ENCODE assay signal across 20 cellular contexts in the genomic region with DNA sequence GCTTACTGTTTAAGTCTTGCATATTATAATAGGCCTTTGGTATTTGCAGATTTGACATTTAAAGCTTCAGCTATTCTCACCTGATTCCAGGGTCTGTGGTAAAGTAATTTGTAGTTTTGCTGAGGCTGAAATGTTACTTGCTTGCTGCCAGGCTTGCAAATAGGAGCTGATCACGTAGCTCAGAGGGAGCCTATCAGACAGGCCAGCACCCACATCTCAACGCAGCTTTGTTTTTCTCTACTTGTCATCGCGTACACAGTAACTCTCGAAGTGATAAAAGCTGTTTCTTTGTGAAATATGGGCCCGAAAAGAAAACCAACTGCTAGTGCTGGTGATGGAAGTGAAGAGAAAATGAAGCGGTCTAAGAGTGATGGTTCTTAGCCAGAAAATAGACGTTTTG. TPM values are rescaled to one million over a fixed set of nuclear protein-coding genes. Genes with fewer than 3 reads are reported as not detected.
DNase-seq lines count a peak whose midpoint lies in the region; ATAC-seq and TF ChIP-seq lines count a peak whose summit lies in the region.
"Had no signal": no experiment of that assay in that cellular context is flagged by ENCODE, and none has a peak within 500 bp of the region (broad histone marks: within the 10 kb centered on the region; RNA-seq: fewer than 3 reads in every experiment).

No MANE protein-coding gene starts in this region.

- H3K79me2 ChIP-seq in H9 (ENCODE audit: insufficient read depth, low read length), result peaks cover 26% of the 10 kb centered on the region; the same call in 1 of the 2 replicates

- H3K27ac Mint-ChIP-seq in H9 (peak overlapping the region in 2 of 3 experiments; percentile 44 to 65; a peak in 1 of 7 replicates), WTC11 (peak overlapping the region; percentile 52; the same call in 1 of the 2 replicates)
- H3K27ac Mint-ChIP-seq in activated CD4-positive, alpha-beta T cell treated with anti-CD3 and anti-CD28 coated beads for 36 hours, result no peak overlapping the region

- no peak overlapping the region for H2BK15ac ChIP-seq in H9 (ENCODE audit: low read depth, low read length)
- H2BK15ac ChIP-seq in mesenchymal stem cell (ENCODE audit: low read depth, poor library complexity, severe bottlenecking), result no peak overlapping the region

- H3K27me3 Mint-ChIP-seq in H9 (ENCODE audit: low read depth), result no peaks in the 10 kb centered on the region
- no peaks in the 10 kb centered on the region for H3K27me3 Mint-ChIP-seq in WTC11 (ENCODE audit: low read depth)
- H3K27me3 Mint-ChIP-seq in activated CD4-positive, alpha-beta T cell treated with anti-CD3 and anti-CD28 coated beads for 36 hours, result no peaks in the 10 kb centered on the region

- TF ChIP-seq POLR2A in heart left ventricle (IDR thresholded peaks at IDR 0.05), result no peak

- 100% methylated on average over 1 of the region's 8 CpGs for WGBS in H9 (ENCODE audit: extremely low coverage, insufficient read length, low lambda C conversion rate)
- 55 to 64% (median 64%) methylated on average over 8 of the region's 8 CpGs for WGBS in heart left ventricle, 4 donors
- 97% methylated on average over 8 of the region's 8 CpGs for whole genome bisulfite sequencing in mesenchymal stem cell

- H2BK120ac ChIP-seq in H9 (ENCODE audit: low read depth, low read length, poor library complexity, severe bottlenecking) (no peak overlapping the region), mesenchymal stem cell (ENCODE audit: low read depth, low read length) (no peak overlapping the region)

- no peak overlapping the region for H4K91ac ChIP-seq in H9 (ENCODE audit: insufficient read length, low read depth, low read length)
- no peak overlapping the region for H4K91ac ChIP-seq in mesenchymal stem cell (ENCODE audit: low read length)

- H3K9ac ChIP-seq in H9 (ENCODE audit: extremely low read depth, insufficient read length, low read length), result no peak overlapping the region
- H3K9ac ChIP-seq in mesenchymal stem cell (ENCODE audit: low read length), result no peak overlapping the region

- H3K4me2 ChIP-seq in H9 (ENCODE audit: insufficient read depth, insufficient read length, low read length) (no peak overlapping the region), mesenchymal stem cell (ENCODE audit: low read length, poor library complexity, severe bottlenecking) (no peak overlapping the region)

- no peak overlapping the region for H3K14ac ChIP-seq in H9 (ENCODE audit: insufficient read depth, low read length)
- H3K14ac ChIP-seq in mesenchymal stem cell (ENCODE audit: low read length in 2 of 2), result no peak overlapping the region

- no peaks in the 10 kb centered on the region for H3K23me2 ChIP-seq in H9 (ENCODE audit: insufficient read length, low read depth, low read length, poor library complexity, severe bottlenecking)

- H3K27me3 ChIP-seq in H9 (ENCODE audit: insufficient read depth, low read length) (no peaks in the 10 kb centered on the region), heart left ventricle (no peaks in the 10 kb centered on the region), mesenchymal stem cell (ENCODE audit: control insufficient read depth in 1 of 2, insufficient read depth in 1 of 2, low read length in 2 of 2) (no peaks in the 10 kb centered on the region)

- CTCF ChIA-PET in WTC11 (lab: Charles Lee), result no interaction called here
- CTCF ChIA-PET in activated CD4-positive, alpha-beta T cell treated with anti-CD3 and anti-CD28 coated beads for 36 hours (lab: Charles Lee), result no interaction called here

- no peak overlapping the region for H3T11ph ChIP-seq in H9 (ENCODE audit: low read length)

- no peak overlapping the region for H2AK5ac ChIP-seq in H9 (ENCODE audit: insufficient read length, low read length)
- H2AK5ac ChIP-seq in mesenchymal stem cell (ENCODE audit: low read length, severe bottlenecking), result no peak overlapping the region

- H3K4me3 Mint-ChIP-seq in H9 (no peak overlapping the region), WTC11 (no peak overlapping the region)
- H3K4me3 Mint-ChIP-seq in activated CD4-positive, alpha-beta T cell treated with anti-CD3 and anti-CD28 coated beads for 36 hours, result no peak overlapping the region

- H3K4me1 ChIP-seq in H9 (ENCODE audit: insufficient read depth, low read length) (no peaks in the 10 kb centered on the region), heart left ventricle (peaks cover 0 to 31% (median 11%) of the 10 kb centered on the region in 12 donors), mesenchymal stem cell (ENCODE audit: control insufficient read depth, insufficient read depth, low read depth, low read length) (no peaks in the 10 kb centered on the region)

- H3K79me1 ChIP-seq in H9 (ENCODE audit: insufficient read depth, low read depth, low read length, poor library complexity, severe bottlenecking), result no peaks in the 10 kb centered on the region
- H3K79me1 ChIP-seq in mesenchymal stem cell (replicated peaks; ENCODE audit: low read length, poor library complexity, severe bottlenecking), result peaks cover 4% of the 10 kb centered on the region

- ATAC-seq in WTC11 (no peak), heart left ventricle (peak; percentile 42 to 81 (median 72)), GM21528 (IDR thresholded peaks at IDR 0.05; ENCODE audit: low FRiP score, unreplicated experiment) (no peak)
- no peak for ATAC-seq in activated CD4-positive, alpha-beta T cell treated with anti-CD3 and anti-CD28 coated beads for 36 hours

- no peak overlapping the region for H4K5ac ChIP-seq in H9 (ENCODE audit: insufficient read length, low read depth, low read length)

- H3K9me3 ChIP-seq in H9 (ENCODE audit: control insufficient read depth, low read depth, low read length), result no peaks in the 10 kb centered on the region
- no peaks in the 10 kb centered on the region for H3K9me3 ChIP-seq in heart left ventricle
- no peaks in the 10 kb centered on the region for H3K9me3 ChIP-seq in mesenchymal stem cell (ENCODE audit: control insufficient read depth, low read length)

- H2BK5ac ChIP-seq in H9 (ENCODE audit: insufficient read length, low read length) (no peak overlapping the region), mesenchymal stem cell (ENCODE audit: low read depth, low read length, poor library complexity, severe bottlenecking) (no peak overlapping the region)

- no peak overlapping the region for H4K8ac ChIP-seq in H9 (replicated peaks; ENCODE audit: insufficient read length, low read depth, low read length)
- no peak overlapping the region for H4K8ac ChIP-seq in mesenchymal stem cell (ENCODE audit: low read length)

- H3K4me1 Mint-ChIP-seq in H9 (peaks cover 0 to 6% of the 10 kb centered on the region in 2 experiments; a peak in 1 of 4 replicates), WTC11 (0 out of 2 replicates have a peak, but pooled peaks cover 7% of the 10 kb centered on the region)
- peaks cover 35% of the 10 kb centered on the region for H3K4me1 Mint-ChIP-seq in activated CD4-positive, alpha-beta T cell treated with anti-CD3 and anti-CD28 coated beads for 36 hours

- TF ChIP-seq CTCF in H9 (conservative IDR thresholded peaks at IDR 0.05) (no peak), WTC11 (IDR thresholded peaks at IDR 0.05) (no peak), heart left ventricle (IDR thresholded peaks at IDR 0.05) (no peak)

- H3K23ac ChIP-seq in H9 (ENCODE audit: insufficient read length, low read depth, low read length), result no peak overlapping the region
- no peak overlapping the region for H3K23ac ChIP-seq in mesenchymal stem cell (ENCODE audit: low read length in 2 of 2)

- no peaks in the 10 kb centered on the region for H4K20me1 ChIP-seq in H9 (ENCODE audit: control insufficient read depth, insufficient read depth, insufficient read length)

- POLR2A ChIA-PET in WTC11 (lab: Charles Lee), result interaction anchor here (0.6 kb wide), 1 partner anchor 802 kb away, joined by 3 read pairs; no protein-coding TSS in a partner anchor
- POLR2A ChIA-PET in activated CD4-positive, alpha-beta T cell treated with anti-CD3 and anti-CD28 coated beads for 36 hours (lab: Charles Lee), result no interaction called here

- H3K36me3 Mint-ChIP-seq in H9 (ENCODE audit: insufficient read depth in 1 of 3, low read depth in 3 of 3) (peaks cover 17 to 31% (median 30%) of the 10 kb centered on the region in 3 experiments), WTC11 (peaks cover 27% of the 10 kb centered on the region)
- peaks cover 30% of the 10 kb centered on the region for H3K36me3 Mint-ChIP-seq in activated CD4-positive, alpha-beta T cell treated with anti-CD3 and anti-CD28 coated beads for 36 hours (ENCODE audit: low read depth)

- H3K36me3 ChIP-seq in heart left ventricle (peaks cover 0 to 20% (median 14%) of the 10 kb centered on the region in 9 donors), mesenchymal stem cell (ENCODE audit: control insufficient read depth in 1 of 2, insufficient read depth in 2 of 2, low read depth in 1 of 2, low read length in 2 of 2) (peaks cover 12 to 43% of the 10 kb centered on the region in 2 experiments)

- no peak overlapping the region for H3K27ac ChIP-seq in H9 (ENCODE audit: insufficient read length, low read depth, low read length)
- peak overlapping the region in 1 of 12 donors; percentile 7 for H3K27ac ChIP-seq in heart left ventricle
- H3K27ac ChIP-seq in mesenchymal stem cell (ENCODE audit: low read length, poor library complexity, severe bottlenecking), result peak overlapping the region; percentile 30

- H2BK12ac ChIP-seq in H9 (ENCODE audit: insufficient read length, low read depth, low read length) (no peak overlapping the region), mesenchymal stem cell (ENCODE audit: low read length in 2 of 2) (no peak overlapping the region)

- H3K18ac ChIP-seq in H9 (ENCODE audit: insufficient read length, low read depth, low read length) (no peak overlapping the region), mesenchymal stem cell (ENCODE audit: low read depth in 1 of 2, low read length in 2 of 2) (no peak overlapping the region)

- no peak overlapping the region for H3K4ac ChIP-seq in H9 (ENCODE audit: low read depth, low read length)
- H3K4ac ChIP-seq in mesenchymal stem cell (ENCODE audit: low read depth in 1 of 2, low read length in 2 of 2), result no peak overlapping the region

- H3K9me3 Mint-ChIP-seq in H9 (no peaks in the 10 kb centered on the region), WTC11 (no peaks in the 10 kb centered on the region)
- no peaks in the 10 kb centered on the region for H3K9me3 Mint-ChIP-seq in activated CD4-positive, alpha-beta T cell treated with anti-CD3 and anti-CD28 coated beads for 36 hours (ENCODE audit: low read depth)

- intact Hi-C loops in heart left ventricle (cut with DNase I), result no loop called here
- intact Hi-C loops in activated CD4-positive, alpha-beta T cell treated with anti-CD3 and anti-CD28 coated beads for 36 hours (cut with DNase I, micrococcal nuclease), result no loop called here

- no peak for DNase-seq in H9
- DNase-seq in WTC11 (ENCODE audit: low spot score), result no peak
- DNase-seq in heart left ventricle, result peak in 1 of 5 donors; percentile 34
- no peak for DNase-seq in mesenchymal stem cell
- no peak for DNase-seq in midbrain (lab: John Stamatoyannopoulos, UW)
- no peak for DNase-seq in activated CD4-positive, alpha-beta T cell treated with anti-CD3 and anti-CD28 coated beads for 36 hours
- DNase-seq: ACHN, C1 segment of cervical spinal cord, DMS79, NCI-H1417 treated with DMSO at 0.1 percent for 48 hours, NCI-H187 treated with DMSO at 0.1 percent for 48 hours, NCI-H2227 treated with DMSO at 0.1 percent for 48 hours, NCI-H510A treated with DMSO at 0.1 percent for 48 hours, NCI-H774, SHP77 treated with DMSO at 0.1 percent for 48 hours had no signal

- no peak overlapping the region for H2BK20ac ChIP-seq in H9 (ENCODE audit: low read depth, low read length, poor library complexity, severe bottlenecking)

- no peak overlapping the region for H3K4me3 ChIP-seq in heart left ventricle
- H3K4me3 ChIP-seq in mesenchymal stem cell (ENCODE audit: insufficient read depth in 1 of 2, low read depth in 1 of 2, low read length in 2 of 2), result no peak overlapping the region

- no peak overlapping the region for H2AFZ ChIP-seq in H9 (ENCODE audit: low read length)
- H2AFZ ChIP-seq in mesenchymal stem cell (ENCODE audit: low read depth, low read length), result no peak overlapping the region

- no peak overlapping the region for H3K56ac ChIP-seq in H9 (ENCODE audit: insufficient read length, low read depth, low read length)

RNA-seq across cellular contexts. Expression of gene RAB5A, which starts 23.4 kb away (rescaled TPM):
- 84.8 and 85.2 TPM in 2 replicates for total RNA-seq in H9 (2021)
- 81.8 to 97.1 TPM (median 84.8 TPM) in 3 replicates for total RNA-seq in WTC11 (2021)
- total RNA-seq in heart left ventricle, result 10 to 100 TPM; 34.9 to 74.0 (median 61.9) TPM
- polyA plus RNA-seq in heart left ventricle, result 10 to 100 TPM; 30.3 to 49.3 TPM
- polyA plus RNA-seq in mesenchymal stem cell (2013, experiment 1 of 2), result 61.2 TPM
- 61.5 TPM for polyA plus RNA-seq in mesenchymal stem cell (2013, experiment 2 of 2)
- total RNA-seq in activated CD4-positive, alpha-beta T cell treated with anti-CD3 and anti-CD28 coated beads for 36 hours, result 10 to 100 TPM; 54.2 to 78.8 TPM

RNA-seq across cellular contexts. Expression of gene EFHB, which starts 36.3 kb away (rescaled TPM):
- total RNA-seq in H9 (2021), result 1.6 and 1.9 TPM in 2 replicates
- total RNA-seq in WTC11 (2021), result 0.46 to 1.0 TPM (median 0.85 TPM) in 3 replicates
- total RNA-seq in heart left ventricle, result 1 to 10 TPM in 1 of 9 donors, under 1 TPM in 2, not detected in 6; 0.85 to 1.6 (median 0.85) TPM
- under 1 TPM; 0.14 to 0.65 TPM for polyA plus RNA-seq in heart left ventricle
- polyA plus RNA-seq in mesenchymal stem cell (2013, experiment 1 of 2), result 0.54 TPM
- polyA plus RNA-seq in mesenchymal stem cell (2013, experiment 2 of 2), result 0.82 TPM
- total RNA-seq in activated CD4-positive, alpha-beta T cell treated with anti-CD3 and anti-CD28 coated beads for 36 hours, result under 1 TPM; 0.62 to 0.79 TPM
- total RNA-seq: H4, HT-29 had no signal

RNA-seq across cellular contexts. Expression of gene PP2D1, which starts 41.8 kb away (rescaled TPM):
- total RNA-seq in H9 (2021) (not detected in 2 replicates), WTC11 (2021) (not detected in 3 replicates), heart left ventricle (not detected)
- polyA plus RNA-seq in heart left ventricle, result not detected
- polyA plus RNA-seq in mesenchymal stem cell (2013, experiment 1 of 2), result not detected
- not detected for polyA plus RNA-seq in mesenchymal stem cell (2013, experiment 2 of 2)
- not detected for total RNA-seq in activated CD4-positive, alpha-beta T cell treated with anti-CD3 and anti-CD28 coated beads for 36 hours
- total RNA-seq: H4, HT-29, M059J, OCI-LY7 had no signal

Comparison
In these comparisons a context has a peak if more than half of its experiments do, and no peak if none do; other contexts are left out.
1. ATAC-seq: peak in heart left ventricle (4 of 4); none in WTC11 (single experiment), activated CD4-positive, alpha-beta T cell treated with anti-CD3 and anti-CD28 coated beads for 36 hours (single experiment) and GM21528 (single experiment).